Comparison of ENCODE assay signal across 8 cellular contexts in the genomic region with DNA sequence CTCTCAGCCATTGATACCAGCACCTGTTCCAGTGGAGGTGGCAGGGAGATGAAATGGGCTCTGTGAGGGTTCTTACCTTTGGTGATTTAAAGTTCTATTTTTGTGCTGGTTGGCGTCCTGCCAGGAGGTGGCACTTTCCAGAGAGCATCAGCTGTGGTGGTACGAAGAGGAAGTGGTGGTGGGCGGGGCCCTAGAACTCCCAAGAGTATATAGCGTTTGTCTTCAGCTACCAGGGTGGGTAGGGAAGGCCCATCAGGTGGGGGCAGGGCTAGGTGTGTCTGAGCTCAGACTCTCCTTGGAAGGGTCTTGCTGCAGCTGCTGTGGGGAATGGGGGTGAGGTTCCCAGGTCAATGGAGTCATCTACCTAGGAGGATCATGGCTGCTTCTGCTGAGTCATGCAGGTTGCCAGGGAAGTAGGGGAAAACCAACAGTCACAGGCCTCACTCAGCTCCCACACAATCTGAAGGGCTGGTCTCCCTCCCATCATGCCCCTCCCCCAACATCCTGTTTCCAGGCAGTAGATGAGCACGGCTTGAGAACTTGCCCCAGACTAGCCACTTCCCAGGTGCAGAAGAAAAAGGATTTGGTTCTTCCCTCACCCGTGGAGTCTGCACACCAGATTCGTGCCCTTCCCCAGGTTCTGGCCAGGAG. TPM values are rescaled to one million over a fixed set of nuclear protein-coding genes. Genes with fewer than 3 reads are reported as not detected.
DNase-seq lines count a peak whose midpoint lies in the region; FAIRE-seq and TF ChIP-seq lines count a peak whose summit lies in the region.

No MANE protein-coding gene starts in this region.

- H3K4me1 ChIP-seq in KMS-11 (ENCODE audit: low read depth, poor library complexity, severe bottlenecking) (peaks cover 32% of the 10 kb centered on the region), ascending aorta (no peaks in the 10 kb centered on the region)

- H4K20me1 ChIP-seq in KMS-11 (ENCODE audit: insufficient read depth), result no peaks in the 10 kb centered on the region

- H3K4me2 ChIP-seq in KMS-11, result peak overlapping the region; percentile 58

- H3K9me3 ChIP-seq in ascending aorta, result no peaks in the 10 kb centered on the region

- no peaks in the 10 kb centered on the region for H3K79me2 ChIP-seq in KMS-11 (ENCODE audit: insufficient read depth, low read depth)

- no peak for DNase-seq in GM12891 (ENCODE audit: insufficient read length, low spot score)
- peak; percentile 9 for DNase-seq in activated T-cell treated with anti-CD3 and anti-CD28 coated beads for 48 hours (ENCODE audit: low read depth)
- peak; percentile 36 for DNase-seq in renal cortical epithelial cell (ENCODE audit: low read depth)
- no peak for DNase-seq in ascending aorta (ENCODE audit: low spot score in 2 of 2)
- no peak for DNase-seq in NCI-H1092 (lab: John Stamatoyannopoulos, UW)
- no peak for DNase-seq in hypothalamus (lab: John Stamatoyannopoulos, UW)
- DNase-seq in caudate nucleus (lab: John Stamatoyannopoulos, UW), result no peak

- H3K9ac ChIP-seq in KMS-11, result no peak overlapping the region; the same call in 1 of the 2 replicates

- intact Hi-C loops in ascending aorta (cut with DNase I), result no loop called here

- no peak overlapping the region for H3K4me3 ChIP-seq in KMS-11 (IDR thresholded peaks at IDR 0.05; ENCODE audit: insufficient read depth, low read depth, low read length)
- H3K4me3 ChIP-seq in ascending aorta, result no peak overlapping the region

- H2AFZ ChIP-seq in KMS-11 (ENCODE audit: low read depth), result peak overlapping the region; percentile 68

- TF ChIP-seq POLR2A in GM12891 (IDR thresholded peaks at IDR 0.05; ENCODE audit: low read depth, low read length), result no peak

- peak; percentile 68 for FAIRE-seq in GM12891 (lab: Jason Lieb, UNC)

- H3K36me3 ChIP-seq in KMS-11 (ENCODE audit: insufficient read depth), result no peaks in the 10 kb centered on the region
- no peaks in the 10 kb centered on the region for H3K36me3 ChIP-seq in ascending aorta

- H3K27ac ChIP-seq in KMS-11 (peak overlapping the region; percentile 40), ascending aorta (no peak overlapping the region), caudate nucleus (ENCODE audit: low read depth, low read length) (no peak overlapping the region)

- no peak for TF ChIP-seq CTCF in KMS-11 (conservative IDR thresholded peaks at IDR 0.05; ENCODE audit: low read depth, low read length)
- no peak for TF ChIP-seq CTCF in ascending aorta (IDR thresholded peaks at IDR 0.05)

- H3K27me3 ChIP-seq in KMS-11 (ENCODE audit: insufficient read depth, low read depth), result no peaks in the 10 kb centered on the region
- H3K27me3 ChIP-seq in ascending aorta, result no peaks in the 10 kb centered on the region

TF ChIP-seq in GM12891, 5 proteins besides CTCF, POLR2A, EP300 and RAD21:
- TF ChIP-seq POU2F2 (IDR thresholded peaks at IDR 0.05; ENCODE audit: low read depth, low read length) (no peak), SPI1 (IDR thresholded peaks at IDR 0.05; ENCODE audit: low read depth, low read length) (peak; percentile 47; the same call in 1 of the 2 replicates)

RNA-seq across cellular contexts. Expression of a gene that starts 46.6 kb away (rescaled TPM):
- 5.2 TPM for polyA plus RNA-seq in GM12891 (2012; ENCODE audit: low read depth, missing spikeins)
- total RNA-seq in renal cortical epithelial cell, result 53.5 and 145 TPM in 2 replicates
- total RNA-seq in ascending aorta, result 0.75 TPM

Comparison
In these comparisons a context has a peak if more than half of its experiments do, and no peak if none do; other contexts are left out.
1. DNase-seq: peak in activated T-cell treated with anti-CD3 and anti-CD28 coated beads for 48 hours (single experiment) and renal cortical epithelial cell (single experiment); none in GM12891 (single experiment), ascending aorta (0 of 2), NCI-H1092 (single experiment), hypothalamus (0 of 51) and caudate nucleus (0 of 61).
2. RNA of a gene that starts 46.6 kb away (total RNA-seq): 53.5 to 145 TPM in renal cortical epithelial cell; 0.75 TPM in ascending aorta (single experiment); every median in the first group is over 10 times any median in the second.